Comparison of ENCODE assay signal across 9 cellular contexts in the genomic region with DNA sequence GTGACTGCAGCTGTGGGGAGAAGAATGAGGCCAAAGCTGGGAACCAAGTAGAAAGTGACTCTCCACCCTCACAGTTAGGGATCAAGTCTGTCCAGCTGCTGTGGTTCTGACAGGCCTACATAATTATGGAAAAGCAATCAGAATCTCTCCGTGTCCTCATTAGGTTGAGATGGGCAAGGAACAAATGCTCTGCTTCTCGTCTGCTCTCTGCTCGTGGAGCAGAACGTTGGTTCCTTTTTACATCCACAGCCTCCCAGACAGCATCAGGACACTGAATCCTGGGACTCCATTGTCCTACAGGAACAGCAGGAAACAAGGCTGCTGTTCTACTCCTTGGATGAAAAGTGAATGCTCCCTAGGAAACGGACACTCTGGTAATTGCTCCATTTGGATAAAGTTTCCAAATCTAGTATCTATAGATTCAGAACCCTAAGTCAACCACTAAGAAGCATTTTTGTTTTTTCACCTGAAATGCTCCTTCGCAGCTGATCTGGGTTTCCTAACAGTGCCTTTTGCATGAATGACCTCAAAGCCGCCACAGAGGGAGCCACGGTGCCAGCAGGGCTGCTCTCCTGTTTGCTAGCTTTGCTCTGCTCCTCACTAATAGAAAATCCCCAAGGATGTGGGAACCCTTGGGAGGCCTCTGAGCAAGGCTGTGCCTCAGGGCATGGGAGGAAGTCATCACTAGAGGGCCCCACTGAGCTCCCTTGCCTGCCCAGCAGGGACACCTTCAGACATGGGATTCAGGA.
DNase-seq lines count a peak whose midpoint lies in the region; ATAC-seq and TF ChIP-seq lines count a peak whose summit lies in the region.
"Had no signal": no experiment of that assay in that cellular context is flagged by ENCODE, and none has a peak within 500 bp of the region (broad histone marks: within the 10 kb centered on the region; RNA-seq: fewer than 3 reads in every experiment).

No MANE protein-coding gene starts in this region.

- POLR2A ChIA-PET in naive thymus-derived CD4-positive, alpha-beta T cell (lab: Charles Lee) = no interaction called here

- CTCF ChIA-PET in naive thymus-derived CD4-positive, alpha-beta T cell (lab: Charles Lee) = interaction anchor here (1.0 kb wide), 1 partner anchor 380 kb away, joined by 5 read pairs; no protein-coding TSS in a partner anchor

- no peak overlapping the region for H2AFZ ChIP-seq in Karpas-422 (ENCODE audit: low read length)

- H3K36me3 Mint-ChIP-seq in naive thymus-derived CD4-positive, alpha-beta T cell = peaks cover 0 to 9% (median 0%) of the 10 kb centered on the region in 5 donors

- peaks cover 0 to 17% (median 0%) of the 10 kb centered on the region in 7 donors for H3K4me1 Mint-ChIP-seq in naive thymus-derived CD4-positive, alpha-beta T cell

- H3K27me3 ChIP-seq in Karpas-422 (ENCODE audit: low read length) = no peaks in the 10 kb centered on the region
- no peaks in the 10 kb centered on the region for H3K27me3 ChIP-seq in naive thymus-derived CD4-positive, alpha-beta T cell (ENCODE audit: control insufficient read depth in 2 of 2, insufficient read depth in 2 of 2, low read length in 2 of 2)

- peaks cover 0 to 4% (median 0%) of the 10 kb centered on the region in 11 donors for H3K9me3 Mint-ChIP-seq in naive thymus-derived CD4-positive, alpha-beta T cell
- H3K9me3 Mint-ChIP-seq: T-helper 1 cell treated with Interleukin-12 subunit alpha and Interleukin-12 subunit beta and Interleukin-4 antibody, amounts not matched to agents 30 μg/mL and 1 μg/mL, for 36 hours had no signal

- no peaks in the 10 kb centered on the region for H3K9me3 ChIP-seq in Karpas-422 (ENCODE audit: low read length)
- H3K9me3 ChIP-seq in naive thymus-derived CD4-positive, alpha-beta T cell (ENCODE audit: control insufficient read depth in 2 of 3, low read length in 3 of 3) = no peaks in the 10 kb centered on the region

- H3K79me2 ChIP-seq in Karpas-422 (ENCODE audit: low read length) = no peaks in the 10 kb centered on the region

- no peak for ATAC-seq in naive thymus-derived CD4-positive, alpha-beta T cell

- H3K4me1 ChIP-seq in Karpas-422 (ENCODE audit: low read length) = peaks cover 33% of the 10 kb centered on the region
- no peaks in the 10 kb centered on the region for H3K4me1 ChIP-seq in naive thymus-derived CD4-positive, alpha-beta T cell (ENCODE audit: control insufficient read depth in 2 of 2, insufficient read depth in 2 of 2, low read length in 2 of 2)

- H3K4me3 Mint-ChIP-seq in naive thymus-derived CD4-positive, alpha-beta T cell = no peak overlapping the region
- H3K4me3 Mint-ChIP-seq: T-helper 1 cell treated with Interleukin-12 subunit alpha and Interleukin-12 subunit beta and Interleukin-4 antibody, amounts not matched to agents 30 μg/mL and 1 μg/mL, for 36 hours had no signal

- no peaks in the 10 kb centered on the region for H3K9me2 ChIP-seq in Karpas-422 (replicated peaks; ENCODE audit: insufficient read depth, low read length)

- H3K4me2 ChIP-seq in Karpas-422 (ENCODE audit: low read depth, low read length, poor library complexity, severe bottlenecking) = no peak overlapping the region

- intact Hi-C loops in naive thymus-derived CD4-positive, alpha-beta T cell (cut with micrococcal nuclease) = no loop called here

- peaks cover 0 to 34% (median 4%) of the 10 kb centered on the region in 5 donors for H3K27me3 Mint-ChIP-seq in naive thymus-derived CD4-positive, alpha-beta T cell

- H3K36me3 ChIP-seq in Karpas-422 (ENCODE audit: insufficient read depth, low read length) = no peaks in the 10 kb centered on the region
- no peaks in the 10 kb centered on the region for H3K36me3 ChIP-seq in naive thymus-derived CD4-positive, alpha-beta T cell (ENCODE audit: control insufficient read depth in 2 of 3, insufficient read depth in 3 of 3, low read length in 3 of 3)

- H3K27ac Mint-ChIP-seq in naive thymus-derived CD4-positive, alpha-beta T cell = no peak overlapping the region
- H3K27ac Mint-ChIP-seq: T-helper 1 cell treated with Interleukin-12 subunit alpha and Interleukin-12 subunit beta and Interleukin-4 antibody, amounts not matched to agents 30 μg/mL and 1 μg/mL, for 36 hours had no signal

- TF ChIP-seq CTCF in epithelial cell of proximal tubule (conservative IDR thresholded peaks at IDR 0.05; ENCODE audit: low read depth, low read length) = peak; percentile 97

- no peaks in the 10 kb centered on the region for H4K20me1 ChIP-seq in Karpas-422 (ENCODE audit: insufficient read depth, low read depth, low read length)

- DNase-seq in ELF-1 (ENCODE audit: low read depth, low spot score) = peak; percentile 97
- peak; percentile 74 for DNase-seq in Karpas-422
- DNase-seq in RKO (ENCODE audit: low spot score) = peak; percentile 42
- DNase-seq in epithelial cell of proximal tubule (ENCODE audit: low read depth) = peak; percentile 54
- peak; percentile 53 for DNase-seq in myocyte (ENCODE audit: low read depth)
- DNase-seq in germinal center (ENCODE audit: low spot score) = no peak
- no peak for DNase-seq in naive thymus-derived CD4-positive, alpha-beta T cell
- no peak for DNase-seq in NCI-H146 (lab: John Stamatoyannopoulos, UW)

- no peak overlapping the region for H3K4me3 ChIP-seq in Karpas-422 (ENCODE audit: low read length)
- H3K4me3 ChIP-seq in epithelial cell of proximal tubule (ENCODE audit: low read depth, low read length) = no peak overlapping the region
- no peak overlapping the region for H3K4me3 ChIP-seq in naive thymus-derived CD4-positive, alpha-beta T cell (ENCODE audit: low read length)

- H3K27ac ChIP-seq in Karpas-422 (ENCODE audit: low read length) = no peak overlapping the region
- H3K27ac ChIP-seq in naive thymus-derived CD4-positive, alpha-beta T cell (ENCODE audit: low read depth, low read length) = no peak overlapping the region

- no peak overlapping the region for H3K9ac ChIP-seq in Karpas-422 (ENCODE audit: low read length)

Comparison
In these comparisons a context has a peak if more than half of its experiments do, and no peak if none do; other contexts are left out.
1. DNase-seq: peak in ELF-1 (single experiment), Karpas-422 (single experiment), RKO (single experiment), epithelial cell of proximal tubule (single experiment) and myocyte (single experiment); none in germinal center (single experiment), naive thymus-derived CD4-positive, alpha-beta T cell (0 of 9) and NCI-H146 (single experiment).